1 cellular context compared by ENCODE assay signal in genomic region chrX:51742586-51742985, GRCh38.
TF ChIP-seq lines count a peak whose summit lies in the region.

No MANE protein-coding gene starts in this region.

TF ChIP-seq in endothelial cell of umbilical vein, 7 proteins besides CTCF, POLR2A, EP300 and RAD21:
- TF ChIP-seq POLR2AphosphoS5 (IDR thresholded peaks at IDR 0.05; ENCODE audit: insufficient read depth, low read depth, low read length) (no peak), GATA2 (IDR thresholded peaks at IDR 0.05; ENCODE audit: insufficient read depth, insufficient read length, low read depth, low read length) (no peak)
